In genomic region chr11:10823152-10823579, GRCh38 we compare ENCODE assay signal across 15 cellular contexts. TPM values are rescaled to one million over a fixed set of nuclear protein-coding genes. Genes with fewer than 3 reads are reported as not detected.
DNase-seq lines count a peak whose midpoint lies in the region; TF ChIP-seq lines count a peak whose summit lies in the region.
"Had no signal": no experiment of that assay in that cellular context is flagged by ENCODE, and none has a peak within 500 bp of the region (broad histone marks: within the 10 kb centered on the region; RNA-seq: fewer than 3 reads in every experiment).

No MANE protein-coding gene starts in this region.

- H3K36me3 ChIP-seq in fibroblast of lung (ENCODE audit: control insufficient read depth, insufficient read depth, low read length) (no peaks in the 10 kb centered on the region), sigmoid colon (no peaks in the 10 kb centered on the region)
- H3K36me3 ChIP-seq: colonic mucosa had no signal

- TF ChIP-seq POLR2A in sigmoid colon (IDR thresholded peaks at IDR 0.05) (no peak), lower leg skin (IDR thresholded peaks at IDR 0.05) (no peak)

- intact Hi-C loops in sigmoid colon (cut with DNase I) (no loop called here), lower leg skin (cut with DNase I; ENCODE audit: low total_unique reads) (no loop called here)

- TF ChIP-seq CTCF in GM20000 (IDR thresholded peaks at IDR 0.05; ENCODE audit: extremely low read depth, missing control alignments) (no peak), fibroblast of lung (conservative IDR thresholded peaks at IDR 0.05 in 1 of 2, IDR thresholded peaks at IDR 0.05 in 1 of 2; ENCODE audit: low read depth in 1 of 2, low read length in 2 of 2) (no peak), RWPE1 (conservative IDR thresholded peaks at IDR 0.05; ENCODE audit: low read depth) (no peak), sigmoid colon (IDR thresholded peaks at IDR 0.05) (no peak), lower leg skin (IDR thresholded peaks at IDR 0.05) (no peak)

- peak overlapping the region in 1 of 4 experiments; percentile 1 for H3K4me3 ChIP-seq in fibroblast of lung (replicated peaks in 1 of 4; ENCODE audit: control extremely low read depth in 1 of 4, insufficient read depth in 1 of 4, low read depth in 3 of 4, low read length in 4 of 4)
- H3K4me3 ChIP-seq in sigmoid colon = no peak overlapping the region
- no peak overlapping the region for H3K4me3 ChIP-seq in lower leg skin (ENCODE audit: low read depth, poor library complexity, severe bottlenecking)
- H3K4me3 ChIP-seq: colonic mucosa, lung had no signal

- H3K27ac ChIP-seq in fibroblast of lung (ENCODE audit: insufficient read depth, low read length) = no peak overlapping the region
- H3K27ac ChIP-seq in RWPE1 = no peak overlapping the region
- H3K27ac ChIP-seq in sigmoid colon = peak overlapping the region in 1 of 4 donors; percentile 30
- H3K27ac ChIP-seq: colonic mucosa had no signal

- 23 to 39% methylated on average over 2 of the region's 2 CpGs for WGBS in sigmoid colon, 2 donors
- WGBS in lower leg skin, 2 donors = 33 to 51% methylated on average over 2 of the region's 2 CpGs

- no peaks in the 10 kb centered on the region for H4K20me1 ChIP-seq in fibroblast of lung (ENCODE audit: control insufficient read depth, extremely low read depth, insufficient read depth, low read length)

- POLR2A ChIA-PET in RWPE1 (lab: Yijun Ruan, JAX; ENCODE audit: low non-redundant PET) = no interaction called here

- H3K4me2 ChIP-seq in fibroblast of lung (ENCODE audit: extremely low read depth, insufficient read depth, low read length) = peak overlapping the region; percentile 48

- no peak for TF ChIP-seq EP300 in sigmoid colon (IDR thresholded peaks at IDR 0.05)

- peak overlapping the region; percentile 25 for H2AFZ ChIP-seq in fibroblast of lung (ENCODE audit: low read length)

- no peaks in the 10 kb centered on the region for H3K79me2 ChIP-seq in fibroblast of lung (ENCODE audit: control insufficient read depth, insufficient read depth, low read length)

- H3K9ac ChIP-seq in fibroblast of lung (ENCODE audit: insufficient read depth, low read length) = no peak overlapping the region

- H3K27me3 ChIP-seq in fibroblast of lung (ENCODE audit: control insufficient read depth, insufficient read depth, low read length) = no peaks in the 10 kb centered on the region
- H3K27me3 ChIP-seq in sigmoid colon = no peaks in the 10 kb centered on the region
- H3K27me3 ChIP-seq: colonic mucosa had no signal

- no peaks in the 10 kb centered on the region for H3K9me3 ChIP-seq in fibroblast of lung (ENCODE audit: control insufficient read depth, insufficient read depth, low read depth, low read length)
- no peaks in the 10 kb centered on the region for H3K9me3 ChIP-seq in sigmoid colon
- H3K9me3 ChIP-seq: colonic mucosa had no signal

- CTCF ChIA-PET in RWPE1 (lab: Yijun Ruan, JAX) = interaction anchor here (0.6 kb wide), 1 partner anchor 1539 kb away, joined by 3 read pairs; no protein-coding TSS in a partner anchor

- peaks cover 5% of the 10 kb centered on the region for H3K4me1 ChIP-seq in fibroblast of lung (ENCODE audit: control insufficient read depth, extremely low read depth, insufficient read depth, low read length)
- H3K4me1 ChIP-seq in sigmoid colon = peaks cover 0 to 6% (median 3%) of the 10 kb centered on the region in 4 donors
- H3K4me1 ChIP-seq: colonic mucosa had no signal

- peak; percentile 33 for DNase-seq in GM20000 (ENCODE audit: low spot score)
- peak; percentile 2 for DNase-seq in RPMI7951 (ENCODE audit: low read depth)
- no peak for DNase-seq in fibroblast of lung (ENCODE audit: low read depth in 2 of 2)
- peak; percentile 31 for DNase-seq in renal cortical epithelial cell (ENCODE audit: low read depth)
- DNase-seq in RWPE1 (ENCODE audit: low spot score) = no peak
- no peak for DNase-seq in sigmoid colon
- no peak for DNase-seq in lower leg skin (ENCODE audit: low spot score in 2 of 2)
- DNase-seq: activated CD4-positive, CD25-positive, alpha-beta regulatory T cell; activated CD8-positive, alpha-beta memory T cell treated with anti-CD3 and anti-CD28 coated beads, Interleukin-2, amount 50 U/mL, for 4 hours; CD4-positive, alpha-beta T cell; colonic mucosa; NCI-H82; SHP77 treated with DMSO at 0.1 percent for 48 hours; stimulated activated CD4-positive, alpha-beta T cell treated with anti-CD3 and anti-CD28 coated beads, Interleukin-2, amount 100 ng/mL, for 48 hours had no signal

RNA-seq across cellular contexts. Expression of gene EIF4G2, which starts 14.4 kb away (rescaled TPM):
- 645 and 752 TPM in 2 replicates for total RNA-seq in RPMI7951 (2014; rRNA removed; shearing (Covaris generic))
- 599 and 964 TPM in 2 replicates for total RNA-seq in fibroblast of lung
- polyA plus RNA-seq in fibroblast of lung = 1,024 and 1,178 TPM in 2 replicates
- polyA plus RNA-seq in fibroblast of lung (2012) = 650 and 657 TPM in 2 replicates
- 561 and 1,024 TPM in 2 replicates for polyA minus RNA-seq in fibroblast of lung (ENCODE audit: low replicate concordance)
- total RNA-seq in renal cortical epithelial cell = 664 and 870 TPM in 2 replicates
- total RNA-seq in sigmoid colon = 100 to 1,000 TPM; 425 to 581 (median 497) TPM
- 100 to 1,000 TPM; 301 to 409 (median 326) TPM for polyA plus RNA-seq in sigmoid colon
- 100 to 1,000 TPM; 380 to 450 (median 415) TPM for total RNA-seq in lower leg skin

RNA-seq across cellular contexts. Expression of gene ZBED5, which starts 34.7 kb away (rescaled TPM):
- total RNA-seq in RPMI7951 (2014; rRNA removed; shearing (Covaris generic)) = 29.1 and 43.0 TPM in 2 replicates
- total RNA-seq in fibroblast of lung = 22.6 and 29.4 TPM in 2 replicates
- 54.2 and 61.3 TPM in 2 replicates for polyA plus RNA-seq in fibroblast of lung
- polyA plus RNA-seq in fibroblast of lung (2012) = 22.2 and 30.6 TPM in 2 replicates
- polyA minus RNA-seq in fibroblast of lung (ENCODE audit: low replicate concordance) = 278 and 351 TPM in 2 replicates
- total RNA-seq in renal cortical epithelial cell = 16.3 and 32.8 TPM in 2 replicates
- 10 to 100 TPM; 34.9 to 51.7 (median 42.6) TPM for total RNA-seq in sigmoid colon
- 10 to 100 TPM in 2 of 3 donors, 1 to 10 TPM in 1; 9.0 to 23.0 (median 10.2) TPM for polyA plus RNA-seq in sigmoid colon
- total RNA-seq in lower leg skin = 10 to 100 TPM; 29.0 to 38.0 (median 36.0) TPM

Comparison
In these comparisons a context has a peak if more than half of its experiments do, and no peak if none do; other contexts are left out.
1. DNase-seq: peak in GM20000 (single experiment), RPMI7951 (single experiment) and renal cortical epithelial cell (single experiment); none in fibroblast of lung (0 of 2), RWPE1 (single experiment), sigmoid colon (single experiment) and lower leg skin (0 of 2).